32 cellular contexts compared by ENCODE assay signal in the genomic region with DNA sequence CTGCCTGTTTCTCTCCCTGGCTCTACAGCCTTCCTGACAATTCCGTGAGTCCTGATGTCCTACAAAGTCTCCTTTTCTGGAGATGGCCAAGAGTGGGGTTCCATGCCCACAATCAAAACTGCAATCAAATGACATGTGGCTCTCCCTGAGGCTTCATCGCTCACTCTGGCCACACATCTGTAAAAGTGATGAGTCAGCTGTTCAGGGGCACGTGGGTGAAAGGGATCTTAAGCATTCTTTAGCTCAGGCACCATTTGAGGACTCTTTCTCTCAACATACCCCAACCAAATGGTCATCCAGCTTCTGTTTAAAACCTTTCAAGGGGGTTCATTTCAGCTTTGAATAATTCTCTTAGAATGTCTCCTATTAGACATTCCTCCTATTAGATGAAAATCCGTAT. TPM values are rescaled to one million over a fixed set of nuclear protein-coding genes. Genes with fewer than 3 reads are reported as not detected.
"Had no signal": no experiment of that assay in that cellular context is flagged by ENCODE, and none has a peak within 500 bp of the region (broad histone marks: within the 10 kb centered on the region; RNA-seq: fewer than 3 reads in every experiment).

No MANE protein-coding gene starts in this region.

- H3K36me3 Mint-ChIP-seq: immature natural killer cell; mesothelial cell of epicardium; naive B cell; natural killer cell; neural progenitor cell; stimulated activated naive B cell treated with anti-CD40 and anti-IgM and Interleukin-4, amounts not matched to agents 10 μg/mL and 1 μg/mL and 100 μg/mL, for 72 hours had no signal

- ATAC-seq: left colon; left lung; natural killer cell; sciatic nerve; stimulated activated naive B cell treated with anti-CD40 and anti-IgM and Interleukin-4, amounts not matched to agents 10 μg/mL and 1 μg/mL and 100 μg/mL, for 72 hours; stimulated activated naive CD8-positive, alpha-beta T cell treated with anti-CD3 and anti-CD28 coated beads, Interleukin-15, Interleukin-2, amounts not matched to agents 100 U/mL and 50 U/mL, for 24 hours had no signal

- DNase-seq: immature natural killer cell; kidney; left colon; left lung; naive B cell; natural killer cell; nephron progenitor cell; occipital lobe; ovary; stimulated activated CD4-positive, alpha-beta T cell treated with anti-CD3 and anti-CD28 coated beads, Interleukin-12 subunit alpha, Interleukin-12 subunit beta, amount 100 ng/mL, for 4 hours; stimulated activated CD4-positive, alpha-beta T cell treated with anti-CD3 and anti-CD28 coated beads, Interleukin-15, amount 100 ng/mL, for 24 hours; stimulated activated CD4-positive, alpha-beta T cell treated with anti-CD3 and anti-CD28 coated beads, Interleukin-2, amount 100 ng/mL, for 24 hours; stimulated activated CD4-positive, alpha-beta T cell treated with anti-CD3 and anti-CD28 coated beads, Interleukin-4, amount 100 ng/mL, for 1 hour; stimulated activated naive B cell treated with anti-CD40 and anti-IgM and Interleukin-4, amounts not matched to agents 10 μg/mL and 1 μg/mL and 100 μg/mL, for 72 hours; stimulated activated naive CD8-positive, alpha-beta T cell treated with anti-CD3 and anti-CD28 coated beads, Interleukin-15, Interleukin-2, amounts not matched to agents 100 U/mL and 50 U/mL, for 24 hours; stomach; testis; thyroid gland; transverse colon; upper lobe of left lung had no signal

- H3K27ac ChIP-seq: left lung, neural progenitor cell, neutrophil, ovary, right atrium auricular region, skin epidermis, stomach, testis, thyroid gland, transverse colon, upper lobe of left lung, vagina had no signal

- H3K27me3 ChIP-seq: neural progenitor cell, neutrophil, ovary, right atrium auricular region, testis, thyroid gland, transverse colon, upper lobe of left lung, vagina had no signal

- H3K4me3 Mint-ChIP-seq: immature natural killer cell; mesothelial cell of epicardium; naive B cell; natural killer cell; nephron progenitor cell; neural progenitor cell; stimulated activated naive B cell treated with anti-CD40 and anti-IgM and Interleukin-4, amounts not matched to agents 10 μg/mL and 1 μg/mL and 100 μg/mL, for 72 hours had no signal

- H3K36me3 ChIP-seq: left lung, neural progenitor cell, neutrophil, ovary, right atrium auricular region, stomach, thyroid gland, transverse colon, upper lobe of left lung, vagina had no signal

- FAIRE-seq: islet of Langerhans, kidney had no signal

- H3K4me2 ChIP-seq: neural progenitor cell had no signal

- H3K4me1 Mint-ChIP-seq: immature natural killer cell; naive B cell; natural killer cell; stimulated activated naive B cell treated with anti-CD40 and anti-IgM and Interleukin-4, amounts not matched to agents 10 μg/mL and 1 μg/mL and 100 μg/mL, for 72 hours had no signal

- H3K9me3 Mint-ChIP-seq: immature natural killer cell, natural killer cell, neural progenitor cell had no signal

- H2AFZ ChIP-seq: neural progenitor cell had no signal

- H3K9ac ChIP-seq: neural progenitor cell had no signal

- H3K4me1 ChIP-seq: left lung, right atrium auricular region, stomach, testis, thyroid gland, upper lobe of left lung, vagina had no signal

- H3K4me3 ChIP-seq: left lung, lung, neural progenitor cell, ovary, right atrium auricular region, skin epidermis, stomach, testis, thyroid gland, transverse colon, upper lobe of left lung, vagina had no signal

- H3K27ac Mint-ChIP-seq: immature natural killer cell; mesothelial cell of epicardium; naive B cell; natural killer cell; neural progenitor cell; progenitor cell of endocrine pancreas; stimulated activated naive B cell treated with anti-CD40 and anti-IgM and Interleukin-4, amounts not matched to agents 10 μg/mL and 1 μg/mL and 100 μg/mL, for 72 hours had no signal

- H3K9me3 ChIP-seq: neutrophil, ovary, right atrium auricular region, testis, thyroid gland, transverse colon, upper lobe of left lung, vagina had no signal

RNA-seq across cellular contexts. Expression of a gene that starts 42.3 kb away (rescaled TPM):
- total RNA-seq: pulmonary artery endothelial cell, renal cortical epithelial cell had no signal
- polyA plus RNA-seq: immature natural killer cell had no signal
